Comparison of ENCODE assay signal across 17 cellular contexts in genomic region chr18:75277629-75277966, GRCh38.
"Had no signal": no experiment of that assay in that cellular context is flagged by ENCODE, and none has a peak within 500 bp of the region (broad histone marks: within the 10 kb centered on the region; RNA-seq: fewer than 3 reads in every experiment).

No MANE protein-coding gene starts in this region.

- H3K4me1 ChIP-seq: uterus had no signal

- H3K9me3 Mint-ChIP-seq: memory B cell had no signal

- H3K4me3 ChIP-seq: cardiac muscle cell, dorsolateral prefrontal cortex, hepatocyte, left ventricle myocardium inferior, tibial nerve, uterus had no signal

- H2AFZ ChIP-seq: hepatocyte had no signal

- H3K4me3 Mint-ChIP-seq: memory B cell had no signal

- H3K36me3 ChIP-seq: cardiac muscle cell, left ventricle myocardium inferior, uterus had no signal

- H3K27me3 Mint-ChIP-seq: memory B cell had no signal

- FAIRE-seq: kidney had no signal

- H3K4me2 ChIP-seq: hepatocyte had no signal

- DNase-seq: activated CD4-positive, alpha-beta T cell treated with anti-CD3 and anti-CD28 coated beads, Interleukin-2, amount 50 U/mL, for 1 hour; activated CD4-positive, CD25-positive, alpha-beta regulatory T cell; activated CD8-positive, alpha-beta memory T cell treated with anti-CD3 and anti-CD28 coated beads for 24 hours; activated naive CD4-positive, alpha-beta T cell treated with anti-CD3 and anti-CD28 coated beads, Interleukin-2, amount 50 U/mL, for 16 hours; erythroblast; kidney; left ventricle myocardium inferior; retina; stimulated activated CD4-positive, alpha-beta T cell treated with anti-CD3 and anti-CD28 coated beads, Interleukin-4, amount 100 ng/mL, for 1 hour; stimulated activated naive CD4-positive, alpha-beta T cell treated with Interleukin-2 at 50 U/mL for 16 hours; substantia nigra; uterus had no signal

- H3K27ac ChIP-seq: cardiac muscle cell, hepatocyte, left ventricle myocardium inferior, tibial nerve, uterus had no signal

- H3K27ac Mint-ChIP-seq: memory B cell had no signal

- H3K9me3 ChIP-seq: left ventricle myocardium inferior, tibial nerve, uterus had no signal

- H3K27me3 ChIP-seq: cardiac muscle cell, dorsolateral prefrontal cortex, hepatocyte, tibial nerve, uterus had no signal
